In genomic region chr7:10855583-10855982, GRCh38 we compare ENCODE assay signal across 16 cellular contexts.
"Had no signal": no experiment of that assay in that cellular context is flagged by ENCODE, and none has a peak within 500 bp of the region (broad histone marks: within the 10 kb centered on the region; RNA-seq: fewer than 3 reads in every experiment).

No MANE protein-coding gene starts in this region.

- H3K4me3 ChIP-seq: body of pancreas, cardiac muscle cell, lung, sigmoid colon, smooth muscle cell, thyroid gland had no signal

- H3K36me3 ChIP-seq: cardiac muscle cell, sigmoid colon, thyroid gland had no signal

- H3K27ac ChIP-seq: body of pancreas, cardiac muscle cell, sigmoid colon, thyroid gland, VCaP had no signal

- DNase-seq: activated CD4-positive, alpha-beta T cell treated with anti-CD3 and anti-CD28 coated beads, Interleukin-2, amount 10 ng/mL, durations not matched to agents 24 days and 14 days; activated CD8-positive, alpha-beta T cell treated with anti-CD3 and anti-CD28 coated beads for 36 hours; activated gamma-delta T cell treated with Interleukin-2 at 50 U/mL for 16 hours; body of pancreas; foreskin fibroblast; naive B cell; sigmoid colon; stimulated activated CD4-positive, alpha-beta T cell treated with anti-CD3 and anti-CD28 coated beads, Interleukin-15, amount 100 ng/mL, for 24 hours; stimulated activated naive CD4-positive, alpha-beta T cell; thyroid gland had no signal

- H3K4me1 ChIP-seq: body of pancreas, sigmoid colon, thyroid gland had no signal

- H3K9me3 ChIP-seq: body of pancreas, sigmoid colon, thyroid gland had no signal

- ATAC-seq: activated CD4-positive, CD25-positive, alpha-beta regulatory T cell treated with anti-CD3 and anti-CD28 coated beads, Interleukin-2, amount 50 U/mL, for 24 hours; activated CD8-positive, alpha-beta T cell treated with anti-CD3 and anti-CD28 coated beads for 36 hours; body of pancreas; left lobe of liver had no signal

- H3K27me3 ChIP-seq: body of pancreas, cardiac muscle cell, sigmoid colon, thyroid gland had no signal

- H3K4me2 ChIP-seq: smooth muscle cell had no signal
